ENCODE assay signal across 19 cellular contexts in genomic region chr5:21398511-21398910, GRCh38.
"Had no signal": no experiment of that assay in that cellular context is flagged by ENCODE, and none has a peak within 500 bp of the region (broad histone marks: within the 10 kb centered on the region; RNA-seq: fewer than 3 reads in every experiment).

No MANE protein-coding gene starts in this region.

- DNase-seq: activated CD4-positive, CD25-positive, alpha-beta regulatory T cell; activated effector memory CD4-positive, alpha-beta T cell treated with anti-CD3 and anti-CD28 coated beads, Interleukin-2, amount 50 U/mL, for 16 hours; activated T-cell treated with anti-CD3 and anti-CD28 coated beads, Interleukin-2, amount 50 U/mL, for 1 hour; amniotic stem cell; body of pancreas; cortex of kidney; effector CD8-positive, alpha-beta T cell; heart left ventricle; left lung; occipital lobe; right cardiac atrium; small intestine; transverse colon had no signal

- H3K4me1 Mint-ChIP-seq: central memory CD8-positive, alpha-beta T cell had no signal

- ATAC-seq: activated naive CD4-positive, alpha-beta T cell treated with anti-CD3 and anti-CD28 coated beads, Interleukin-2, amount 50 U/mL, for 72 hours; body of pancreas; heart left ventricle; left lung; natural killer cell treated with Interleukin-12 subunit alpha and Interleukin-12 subunit beta and Interleukin-15 and Interleukin-18, amount 100 ng/mL, for 72 hours; right cardiac atrium had no signal

- H3K4me3 Mint-ChIP-seq: central memory CD8-positive, alpha-beta T cell; natural killer cell treated with Interleukin-12 subunit alpha and Interleukin-12 subunit beta and Interleukin-15 and Interleukin-18, amount 100 ng/mL, for 72 hours had no signal

- H3K36me3 Mint-ChIP-seq: activated naive CD4-positive, alpha-beta T cell treated with anti-CD3 and anti-CD28 coated beads, Interleukin-2, amount 50 U/mL, for 72 hours; natural killer cell treated with Interleukin-12 subunit alpha and Interleukin-12 subunit beta and Interleukin-15 and Interleukin-18, amount 100 ng/mL, for 72 hours had no signal

- H3K27me3 Mint-ChIP-seq: central memory CD8-positive, alpha-beta T cell; natural killer cell treated with Interleukin-12 subunit alpha and Interleukin-12 subunit beta and Interleukin-15 and Interleukin-18, amount 100 ng/mL, for 72 hours; progenitor cell of endocrine pancreas had no signal

- FAIRE-seq: frontal cortex, islet of Langerhans, small intestine had no signal

- H3K27ac Mint-ChIP-seq: activated naive CD4-positive, alpha-beta T cell treated with anti-CD3 and anti-CD28 coated beads, Interleukin-2, amount 50 U/mL, for 72 hours; natural killer cell treated with Interleukin-12 subunit alpha and Interleukin-12 subunit beta and Interleukin-15 and Interleukin-18, amount 100 ng/mL, for 72 hours; progenitor cell of endocrine pancreas had no signal
